In genomic region chr3:193496658-193497057, GRCh38 we compare ENCODE assay signal across 9 cellular contexts. TPM values are rescaled to one million over a fixed set of nuclear protein-coding genes. Genes with fewer than 3 reads are reported as not detected.
"Had no signal": no experiment of that assay in that cellular context is flagged by ENCODE, and none has a peak within 500 bp of the region (broad histone marks: within the 10 kb centered on the region; RNA-seq: fewer than 3 reads in every experiment).

No MANE protein-coding gene starts in this region.

- H3K4me3 ChIP-seq: GM12878 had no signal

- FAIRE-seq: G401.6, GM12878, GM12891, GM12892, GM18507, GM19239 had no signal

- DNase-seq: GDM1, GF-D8 had no signal

RNA-seq across cellular contexts. Expression of gene ATP13A4, which starts 58.0 kb away (rescaled TPM):
- total RNA-seq: G401 had no signal
